Comparison of ENCODE assay signal across 1 cellular context in genomic region chr9:5839572-5839902, GRCh38.
TF ChIP-seq lines count a peak whose summit lies in the region.

No MANE protein-coding gene starts in this region.

TF ChIP-seq in K562, 482 proteins besides CTCF, POLR2A, EP300 and RAD21 (continues in another document):
- TF ChIP-seq ZC3H11A (IDR thresholded peaks at IDR 0.05; ENCODE audit: low read depth, low read length), result no peak
- TF ChIP-seq TFAM (CRISPR knock-in tag; conservative IDR thresholded peaks at IDR 0.05), result no peak
- TF ChIP-seq CC2D1A (IDR thresholded peaks at IDR 0.05), result no peak
- TF ChIP-seq BMI1 (IDR thresholded peaks at IDR 0.05; ENCODE audit: low read length), result no peak
- 0 out of 2 replicates have a peak, but pooled peaks have one; percentile 3 for TF ChIP-seq ESRRA (IDR thresholded peaks at IDR 0.05; ENCODE audit: borderline replicate concordance, low read depth)
- TF ChIP-seq NFATC3 (IDR thresholded peaks at IDR 0.05), result no peak
- no peak for TF ChIP-seq GATAD2A (IDR thresholded peaks at IDR 0.05)
- no peak for TF ChIP-seq L3MBTL2 (IDR thresholded peaks at IDR 0.05)
- peak; percentile 80 for TF ChIP-seq BACH1 (tag; IDR thresholded peaks at IDR 0.05)
- no peak for TF ChIP-seq MXI1 (IDR thresholded peaks at IDR 0.05; ENCODE audit: low read depth, low read length)
- no peak for TF ChIP-seq NELFE (IDR thresholded peaks at IDR 0.05; ENCODE audit: insufficient read depth, insufficient read length)
- TF ChIP-seq HMBOX1 (IDR thresholded peaks at IDR 0.05), result no peak
- no peak for TF ChIP-seq ZBTB34 (CRISPR knock-in tag; IDR thresholded peaks at IDR 0.05)
- TF ChIP-seq FOXJ3 (CRISPR knock-in tag; IDR thresholded peaks at IDR 0.05), result no peak
- TF ChIP-seq TCF7L2 (IDR thresholded peaks at IDR 0.05; ENCODE audit: low read depth, low read length), result no peak
- no peak for TF ChIP-seq SP1 (CRISPR knock-in tag; IDR thresholded peaks at IDR 0.05)
- TF ChIP-seq ZSCAN29 (IDR thresholded peaks at IDR 0.05), result no peak
- TF ChIP-seq ETS1 (conservative IDR thresholded peaks at IDR 0.05; ENCODE audit: control insufficient read depth, low read depth, low read length), result no peak
- TF ChIP-seq ARNT (IDR thresholded peaks at IDR 0.05), result peak in 1 of 2 experiments; percentile 1; a peak in 1 of 4 replicates
- TF ChIP-seq DMBX1 (CRISPR knock-in tag; IDR thresholded peaks at IDR 0.05; ENCODE audit: borderline replicate concordance), result no peak
- no peak for TF ChIP-seq PURB (CRISPR knock-in tag; IDR thresholded peaks at IDR 0.05; ENCODE audit: low read depth)
- TF ChIP-seq ZNF174 (CRISPR knock-in tag; IDR thresholded peaks at IDR 0.05), result no peak
- TF ChIP-seq KAT8 (IDR thresholded peaks at IDR 0.05; ENCODE audit: low read depth), result no peak
- TF ChIP-seq MITF (IDR thresholded peaks at IDR 0.05), result no peak
- no peak for TF ChIP-seq MBD2 (IDR thresholded peaks at IDR 0.05; ENCODE audit: borderline replicate concordance, low read depth)
- no peak for TF ChIP-seq ZNF518B (CRISPR knock-in tag; IDR thresholded peaks at IDR 0.05)
- TF ChIP-seq NEUROD1 (IDR thresholded peaks at IDR 0.05; ENCODE audit: borderline replicate concordance, low read depth, low read length, partially characterized antibody), result no peak
- peak; percentile 18; the same call in 1 of the 2 replicates for TF ChIP-seq FOSL1 (tag; conservative IDR thresholded peaks at IDR 0.05)
- no peak for TF ChIP-seq CSDE1 (IDR thresholded peaks at IDR 0.05)
- TF ChIP-seq PRDM10 (IDR thresholded peaks at IDR 0.05; ENCODE audit: partially characterized antibody), result no peak
- TF ChIP-seq ELF1 (tag; IDR thresholded peaks at IDR 0.05), result peak; percentile 10; the same call in 1 of the 2 replicates
- no peak for TF ChIP-seq NR2C2 (CRISPR knock-in tag; IDR thresholded peaks at IDR 0.05)
- TF ChIP-seq NR2C2 (tag; IDR thresholded peaks at IDR 0.05), result no peak
- no peak for TF ChIP-seq ZNF79 (CRISPR knock-in tag; IDR thresholded peaks at IDR 0.05; ENCODE audit: low read depth)
- TF ChIP-seq NBN (IDR thresholded peaks at IDR 0.05; ENCODE audit: low read depth), result no peak
- no peak for TF ChIP-seq THRAP3 (IDR thresholded peaks at IDR 0.05; ENCODE audit: borderline replicate concordance)
- TF ChIP-seq ZNF395 (CRISPR knock-in tag; IDR thresholded peaks at IDR 0.05), result no peak
- TF ChIP-seq SMAD4 (CRISPR knock-in tag; conservative IDR thresholded peaks at IDR 0.05), result peak; percentile 12; the same call in 1 of the 2 replicates
- no peak for TF ChIP-seq ILK (tag; IDR thresholded peaks at IDR 0.05; ENCODE audit: borderline replicate concordance, low read depth)
- no peak for TF ChIP-seq PHTF2 (CRISPR knock-in tag; IDR thresholded peaks at IDR 0.05)
- no peak for TF ChIP-seq POLR3A (IDR thresholded peaks at IDR 0.05; ENCODE audit: borderline replicate concordance, extremely low read depth, insufficient read depth, insufficient read length)
